Comparison of ENCODE assay signal across 1 cellular context in the genomic region with DNA sequence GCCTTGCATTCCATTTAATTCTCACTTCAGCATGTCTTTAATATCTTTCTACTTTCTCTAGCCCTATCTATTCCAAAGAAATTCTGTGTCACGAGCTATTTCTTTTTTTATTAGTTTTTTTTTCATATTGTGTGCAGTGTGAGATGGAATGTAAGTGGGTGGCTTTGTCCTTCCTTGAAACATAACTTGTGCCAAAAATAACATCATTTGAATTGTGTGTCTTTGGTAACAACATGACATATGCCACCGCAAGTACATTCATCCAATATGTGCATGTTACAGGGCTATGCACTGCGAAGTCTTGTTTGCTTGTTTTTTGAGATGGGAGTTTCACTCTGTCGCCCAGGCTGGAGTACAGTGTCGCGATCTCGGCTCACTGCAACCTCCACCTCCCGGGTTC.
TF ChIP-seq lines count a peak whose summit lies in the region.

No MANE protein-coding gene starts in this region.

TF ChIP-seq in endothelial cell of umbilical vein, 7 proteins besides CTCF, POLR2A, EP300 and RAD21:
- TF ChIP-seq JUN (IDR thresholded peaks at IDR 0.05; ENCODE audit: borderline replicate concordance, insufficient read depth, insufficient read length, low read depth), result no peak
- TF ChIP-seq FOS (IDR thresholded peaks at IDR 0.05; ENCODE audit: borderline replicate concordance, insufficient read depth, low read length), result no peak
- TF ChIP-seq MYC (IDR thresholded peaks at IDR 0.05; ENCODE audit: low read depth, low read length), result no peak
- no peak for TF ChIP-seq POLR2AphosphoS5 (IDR thresholded peaks at IDR 0.05; ENCODE audit: insufficient read depth, low read depth, low read length)
- TF ChIP-seq GATA2 (IDR thresholded peaks at IDR 0.05; ENCODE audit: insufficient read depth, insufficient read length, low read depth, low read length), result no peak
- TF ChIP-seq EZH2 (IDR thresholded peaks at IDR 0.05; ENCODE audit: borderline replicate concordance, low read depth, low read length, severe bottlenecking), result no peak
- TF ChIP-seq, protein P1, sequence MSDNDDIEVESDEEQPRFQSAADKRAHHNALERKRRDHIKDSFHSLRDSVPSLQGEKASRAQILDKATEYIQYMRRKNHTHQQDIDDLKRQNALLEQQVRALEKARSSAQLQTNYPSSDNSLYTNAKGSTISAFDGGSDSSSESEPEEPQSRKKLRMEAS (IDR thresholded peaks at IDR 0.05; ENCODE audit: insufficient read depth, insufficient read length), result no peak
TF ChIP-seq in endothelial cell of umbilical vein: peak in this region for 0.
